Comparison of ENCODE assay signal across 1 cellular context in genomic region chr13:45417790-45418534, GRCh38.
TF ChIP-seq lines count a peak whose summit lies in the region.

Gene SLC25A30 (minus strand): TSS chr13:45418373. CDS start chr13:45411425, 6,948 bp downstream.

TF ChIP-seq in HCT116, 20 proteins besides CTCF, POLR2A, EP300 and RAD21 (continued from another document):
- TF ChIP-seq MAX (IDR thresholded peaks at IDR 0.05) (peak; percentile 84), ZNF274 (IDR thresholded peaks at IDR 0.05; ENCODE audit: low read depth, low read length) (no peak), SIN3A (IDR thresholded peaks at IDR 0.05; ENCODE audit: low read depth) (peak; percentile 71; the same call in 1 of the 2 replicates), ZBTB33 (IDR thresholded peaks at IDR 0.05; ENCODE audit: extremely low read depth, insufficient replicate concordance, low read length) (no peak), CBX3 (IDR thresholded peaks at IDR 0.05; ENCODE audit: low read depth) (0 out of 2 replicates have a peak, but pooled peaks have one; percentile 28), POLR2AphosphoS5 (IDR thresholded peaks at IDR 0.05; ENCODE audit: low read depth, low read length) (peak; percentile 94), SP1 (IDR thresholded peaks at IDR 0.05; ENCODE audit: low read depth) (peak; percentile 67), TCF7L2 (IDR thresholded peaks at IDR 0.05; ENCODE audit: borderline replicate concordance, extremely low read depth, insufficient read depth, insufficient read length) (no peak), EGR1 (IDR thresholded peaks at IDR 0.05; ENCODE audit: low read depth) (no peak), EZH2 (IDR thresholded peaks at IDR 0.05) (no peak), FOSL1 (IDR thresholded peaks at IDR 0.05; ENCODE audit: low read depth) (no peak), ELF1 (IDR thresholded peaks at IDR 0.05; ENCODE audit: borderline replicate concordance, low read depth) (no peak), ZFX (IDR thresholded peaks at IDR 0.05) (peak; percentile 72; the same call in 1 of the 2 replicates)
